8 cellular contexts compared by ENCODE assay signal in genomic region chr4:185128272-185129119, GRCh38. TPM values are rescaled to one million over a fixed set of nuclear protein-coding genes. Genes with fewer than 3 reads are reported as not detected.
A peak's percentile ranks its signal among the peaks of the same experiment; 100 is the strongest.
DNase-seq lines count a peak whose midpoint lies in the region; ATAC-seq and TF ChIP-seq lines count a peak whose summit lies in the region.

No MANE protein-coding gene starts in this region.

- no peaks in the 10 kb centered on the region for H3K9me3 ChIP-seq in HUES6 (ENCODE audit: control insufficient read depth, insufficient read depth, low read depth, low read length)
- no peaks in the 10 kb centered on the region for H3K9me3 ChIP-seq in psoas muscle

- H3K36me3 ChIP-seq in HUES6 (ENCODE audit: control insufficient read depth, insufficient read depth, low read length) (no peaks in the 10 kb centered on the region), psoas muscle (ENCODE audit: insufficient read depth in 1 of 2, low read depth in 1 of 2) (no peaks in the 10 kb centered on the region)

- H3K27ac Mint-ChIP-seq in activated naive CD4-positive, alpha-beta T cell treated with anti-CD3 and anti-CD28 coated beads, Interleukin-2, amount 50 U/mL, for 72 hours = no peak overlapping the region

- H3K9ac ChIP-seq in HUES6 (ENCODE audit: low read length) = peak overlapping the region; percentile 52

- peak; percentile 7 to 14 for DNase-seq in stimulated activated CD4-positive, alpha-beta T cell treated with anti-CD3 and anti-CD28 coated beads, Interleukin-12 subunit alpha, Interleukin-12 subunit beta, amount 100 ng/mL, for 24 hours (ENCODE audit: low read depth in 2 of 2)
- no peak for DNase-seq in stimulated activated CD4-positive, alpha-beta T cell treated with anti-CD3 and anti-CD28 coated beads, Interleukin-12 subunit alpha, Interleukin-12 subunit beta, amount 100 ng/mL, for 4 hours
- peak in 1 of 2 donors; percentile 31 for DNase-seq in activated naive CD4-positive, alpha-beta T cell treated with anti-CD3 and anti-CD28 coated beads, Interleukin-2, amount 50 U/mL, for 72 hours (ENCODE audit: low spot score in 2 of 2)
- peak; percentile 41 for DNase-seq in left cardiac atrium
- peak; percentile 26 to 61 for DNase-seq in psoas muscle
- no peak for DNase-seq in Ammon's horn (ENCODE audit: low spot score)
- DNase-seq in Kasumi-1 (lab: John Stamatoyannopoulos, UW) = no peak

- ATAC-seq in activated naive CD4-positive, alpha-beta T cell treated with anti-CD3 and anti-CD28 coated beads, Interleukin-2, amount 50 U/mL, for 72 hours = peak; percentile 71 to 80
- peak; percentile 70 to 75 for ATAC-seq in left cardiac atrium
- peak; percentile 69 to 83 (median 79) for ATAC-seq in psoas muscle

- 0 out of 2 replicates have a peak, but pooled peaks cover 5% of the 10 kb centered on the region for H3K4me1 ChIP-seq in HUES6 (ENCODE audit: control insufficient read depth, insufficient read depth, low read length)
- no peaks in the 10 kb centered on the region for H3K4me1 ChIP-seq in psoas muscle

- peak; percentile 19 for TF ChIP-seq CTCF in psoas muscle (IDR thresholded peaks at IDR 0.05)

- no peak overlapping the region for H3K27ac ChIP-seq in HUES6 (ENCODE audit: low read depth, low read length)
- H3K27ac ChIP-seq in psoas muscle = peak overlapping the region; percentile 71

- intact Hi-C loops in left cardiac atrium (cut with DNase I) (no loop called here), psoas muscle (cut with DNase I) (no loop called here)

- H3K9me3 Mint-ChIP-seq in activated naive CD4-positive, alpha-beta T cell treated with anti-CD3 and anti-CD28 coated beads, Interleukin-2, amount 50 U/mL, for 72 hours = no peaks in the 10 kb centered on the region

- 2 to 7% (median 4%) methylated on average over 57 to 74 of the region's 74 CpGs for WGBS in psoas muscle, 3 donors

- H3K27me3 ChIP-seq in HUES6 (ENCODE audit: control insufficient read depth, insufficient read depth, low read length) = peaks cover 24% of the 10 kb centered on the region
- H3K27me3 ChIP-seq in psoas muscle (ENCODE audit: insufficient read depth in 3 of 3, low read length in 2 of 3) = no peaks in the 10 kb centered on the region

- H3K36me3 Mint-ChIP-seq in activated naive CD4-positive, alpha-beta T cell treated with anti-CD3 and anti-CD28 coated beads, Interleukin-2, amount 50 U/mL, for 72 hours = no peaks in the 10 kb centered on the region

- H3K4me3 ChIP-seq in HUES6 (ENCODE audit: low read depth, low read length) (peak overlapping the region; percentile 69), psoas muscle (peak overlapping the region; percentile 88)

RNA-seq across cellular contexts. Expression of gene SLC25A4, which starts 14.6 kb away (rescaled TPM):
- total RNA-seq in activated naive CD4-positive, alpha-beta T cell treated with anti-CD3 and anti-CD28 coated beads, Interleukin-2, amount 50 U/mL, for 72 hours = 1 to 10 TPM; 3.1 to 8.1 TPM
- total RNA-seq in left cardiac atrium (1,000 to 10,000 TPM; 1,198 to 1,507 TPM), psoas muscle (1,000 to 10,000 TPM in 1 of 4 donors, 100 to 1,000 TPM in 3; 384 to 1,107 (median 729) TPM)
- polyA plus RNA-seq in psoas muscle = 100 to 1,000 TPM; 609 to 934 (median 795) TPM

Comparison
In these comparisons a context has a peak if more than half of its experiments do, and no peak if none do; other contexts are left out.
1. DNase-seq: peak in stimulated activated CD4-positive, alpha-beta T cell treated with anti-CD3 and anti-CD28 coated beads, Interleukin-12 subunit alpha, Interleukin-12 subunit beta, amount 100 ng/mL, for 24 hours (2 of 2), left cardiac atrium (single experiment) and psoas muscle (2 of 2); none in stimulated activated CD4-positive, alpha-beta T cell treated with anti-CD3 and anti-CD28 coated beads, Interleukin-12 subunit alpha, Interleukin-12 subunit beta, amount 100 ng/mL, for 4 hours (single experiment), Ammon's horn (single experiment) and Kasumi-1 (0 of 2).
2. RNA of gene SLC25A4, which starts 14.6 kb away (total RNA-seq): 1,198 to 1,507 TPM in left cardiac atrium and 384 to 1,107 TPM in psoas muscle; 3.1 to 8.1 TPM in activated naive CD4-positive, alpha-beta T cell treated with anti-CD3 and anti-CD28 coated beads, Interleukin-2, amount 50 U/mL, for 72 hours; every median in the first group is over 10 times any median in the second.
3. Peak in every context shown above with its lines, with median percentiles within 50 percentile points of each other: ATAC-seq.